ENCODE assay signal across 13 cellular contexts in the genomic region with DNA sequence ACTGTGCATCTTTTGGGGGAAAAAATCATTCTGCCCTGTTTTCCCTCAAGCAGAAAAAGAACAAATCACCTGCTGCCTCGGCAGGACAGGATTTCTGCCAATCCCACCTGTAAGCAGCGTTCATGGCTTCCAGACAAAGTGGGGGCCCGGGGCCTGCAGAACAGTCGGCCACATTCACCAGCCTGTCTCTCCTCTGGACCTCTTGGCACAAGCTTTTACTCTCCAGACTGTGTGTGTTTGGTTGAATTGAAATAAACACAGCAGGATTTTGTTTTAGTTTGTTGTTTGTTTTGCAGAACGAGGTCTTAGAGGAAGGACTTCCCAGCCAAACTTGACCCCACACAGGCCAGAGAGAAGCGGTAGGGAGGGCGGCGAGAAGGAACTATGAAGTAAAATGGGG. TPM values are rescaled to one million over a fixed set of nuclear protein-coding genes. Genes with fewer than 3 reads are reported as not detected.
DNase-seq lines count a peak whose midpoint lies in the region; ATAC-seq, FAIRE-seq and TF ChIP-seq lines count a peak whose summit lies in the region.
"Had no signal": no experiment of that assay in that cellular context is flagged by ENCODE, and none has a peak within 500 bp of the region (broad histone marks: within the 10 kb centered on the region; RNA-seq: fewer than 3 reads in every experiment).

No MANE protein-coding gene starts in this region.

- H3K9me1 ChIP-seq in K562 (ENCODE audit: control insufficient read depth, insufficient read depth, low read length): no peaks in the 10 kb centered on the region

- peak overlapping the region; percentile 44 for H2AFZ ChIP-seq in K562 (ENCODE audit: low read depth, low read length)

- TF ChIP-seq RAD21 in K562 (CRISPR knock-in tag; conservative IDR thresholded peaks at IDR 0.05 in 1 of 2, IDR thresholded peaks at IDR 0.05 in 1 of 2): no peak

- ATAC-seq in K562 (no peak), GM18873 (IDR thresholded peaks at IDR 0.05; ENCODE audit: low FRiP score, unreplicated experiment) (no peak), GM21360 (IDR thresholded peaks at IDR 0.05; ENCODE audit: unreplicated experiment) (no peak)
- ATAC-seq: stimulated activated effector memory CD8-positive, alpha-beta T cell treated with anti-CD3 and anti-CD28 coated beads, Interleukin-12 subunit alpha, Interleukin-12 subunit beta, amount 100 ng/mL, for 72 hours; T-cell had no signal

- no peak for FAIRE-seq in K562 (lab: Jason Lieb, UNC)

- in situ Hi-C loops in K562 (cut with MboI): no loop called here

- H3K9me3 ChIP-seq in BLaER1 treated with 17β-estradiol and CSF1 and Interleukin-3, amounts not matched to agents 10 nM and 100 nM (replicated peaks in 1 of 11): peaks cover 0 to 12% (median 8%) of the 10 kb centered on the region in 11 experiments; a peak in 15 of 22 replicates
- no peaks in the 10 kb centered on the region for H3K9me3 ChIP-seq in K562 (replicated peaks; ENCODE audit: control insufficient read depth, insufficient read depth, low read depth, low read length)
- H3K9me3 ChIP-seq in prostate gland: no peaks in the 10 kb centered on the region

- no peak for TF ChIP-seq EP300 in K562 (IDR thresholded peaks at IDR 0.05; ENCODE audit: low read length)

- no peak for DNase-seq in K562 (ENCODE audit: extremely low read depth in 1 of 4, low spot score in 3 of 4)
- DNase-seq in prostate gland (ENCODE audit: low spot score): no peak
- DNase-seq in NCI-H510A treated with DMSO at 0.1 percent for 48 hours (lab: John Stamatoyannopoulos, UW): no peak
- no peak for DNase-seq in HK-2 (ENCODE audit: unreplicated experiment)
- DNase-seq: activated CD4-positive, alpha-beta T cell treated with anti-CD3 and anti-CD28 coated beads, Interleukin-2, amount 50 U/mL, for 48 hours; activated gamma-delta T cell; NCI-H748 treated with DMSO at 0.1 percent for 48 hours; T-cell had no signal

- H3K27ac ChIP-seq in BLaER1 treated with 17β-estradiol and CSF1 and Interleukin-3, amounts not matched to agents 10 nM and 100 nM: peak overlapping the region; percentile 31 to 79 (median 50); a peak in 20 of 22 replicates
- H3K27ac ChIP-seq in K562 (ENCODE audit: extremely low read depth, low read depth, low read length) (no peak overlapping the region), layer of hippocampus (ENCODE audit: low read depth, low read length) (peak overlapping the region; percentile 86), prostate gland (peak overlapping the region; percentile 50 to 62)

- WGBS in K562 (ENCODE audit: insufficient coverage, low coverage, missing lambda C conversion rate): 59% methylated on average over 7 of the region's 8 CpGs
- 36% methylated on average over 8 of the region's 8 CpGs for WGBS in prostate gland

- peaks cover 63 to 88% (median 78%) of the 10 kb centered on the region in 10 experiments for H3K4me1 ChIP-seq in BLaER1 treated with 17β-estradiol and CSF1 and Interleukin-3, amounts not matched to agents 10 nM and 100 nM
- H3K4me1 ChIP-seq in K562 (replicated peaks in 1 of 2; ENCODE audit: control insufficient read depth in 2 of 2, insufficient read depth in 2 of 2, low read length in 2 of 2) (peaks cover 5 to 8% of the 10 kb centered on the region in 2 experiments; a peak in 4 of 5 replicates), prostate gland (replicated peaks) (no peaks in the 10 kb centered on the region)

- H3K4me3 ChIP-seq in BLaER1 treated with 17β-estradiol and CSF1 and Interleukin-3, amounts not matched to agents 10 nM and 100 nM: peak overlapping the region in 2 of 10 experiments; percentile 30 to 37; a peak in 2 of 20 replicates
- H3K4me3 ChIP-seq in K562: no peak overlapping the region
- no peak overlapping the region for H3K4me3 ChIP-seq in prostate gland

- POLR2A ChIA-PET in K562 (lab: Yijun Ruan, JAX): no interaction called here

- H3K4me2 ChIP-seq in BLaER1 treated with 17β-estradiol and CSF1 and Interleukin-3, amounts not matched to agents 10 nM and 100 nM: peak overlapping the region; percentile 70 to 91 (median 85)
- H3K4me2 ChIP-seq in K562 (ENCODE audit: insufficient read depth, low read length): no peak overlapping the region

- TF ChIP-seq CTCF in K562 (IDR thresholded peaks at IDR 0.05 in 2 of 3, conservative IDR thresholded peaks at IDR 0.05 in 1 of 3; ENCODE audit: insufficient read depth in 2 of 3, low read depth in 1 of 3, low read length in 3 of 3) (no peak), prostate gland (IDR thresholded peaks at IDR 0.05) (no peak)

- no peaks in the 10 kb centered on the region for H3K36me3 ChIP-seq in BLaER1 treated with 17β-estradiol and CSF1 and Interleukin-3, amounts not matched to agents 10 nM and 100 nM
- no peaks in the 10 kb centered on the region for H3K36me3 ChIP-seq in K562 (ENCODE audit: control insufficient read depth, insufficient read depth, low read length)
- no peaks in the 10 kb centered on the region for H3K36me3 ChIP-seq in prostate gland

- H3K27me3 ChIP-seq in BLaER1 treated with 17β-estradiol and CSF1 and Interleukin-3, amounts not matched to agents 10 nM and 100 nM: no peaks in the 10 kb centered on the region
- no peaks in the 10 kb centered on the region for H3K27me3 ChIP-seq in K562 (ENCODE audit: control insufficient read depth in 2 of 2, insufficient read depth in 2 of 2, low read length in 2 of 2)
- no peaks in the 10 kb centered on the region for H3K27me3 ChIP-seq in layer of hippocampus (ENCODE audit: control insufficient read depth, insufficient read depth, low read length)
- no peaks in the 10 kb centered on the region for H3K27me3 ChIP-seq in prostate gland (replicated peaks; ENCODE audit: insufficient read depth)

- TF ChIP-seq POLR2A in K562 (conservative IDR thresholded peaks at IDR 0.05) (no peak), prostate gland (IDR thresholded peaks at IDR 0.05) (no peak)

- CTCF ChIA-PET in K562 (lab: Yijun Ruan, JAX; ENCODE audit: low intra/inter-chr PET ratio): no interaction called here

- no TSS peak for BruUV-seq in K562 (replicated peaks; lab: Mats Ljungman, UMichigan)

- no peaks in the 10 kb centered on the region for H3K79me2 ChIP-seq in K562 (ENCODE audit: control insufficient read depth, insufficient read depth, low read length)

- peak overlapping the region; percentile 1 to 74 (median 35); a peak in 15 of 22 replicates for H3K9ac ChIP-seq in BLaER1 treated with 17β-estradiol and CSF1 and Interleukin-3, amounts not matched to agents 10 nM and 100 nM
- H3K9ac ChIP-seq in K562 (ENCODE audit: insufficient read depth in 1 of 2, low read depth in 2 of 2, low read length in 2 of 2): peak overlapping the region in 1 of 2 experiments; percentile 52; a peak in 1 of 4 replicates

- no peaks in the 10 kb centered on the region for H4K20me1 ChIP-seq in BLaER1 treated with 17β-estradiol and CSF1 and Interleukin-3, amounts not matched to agents 10 nM and 100 nM
- H4K20me1 ChIP-seq in K562 (replicated peaks; ENCODE audit: control insufficient read depth, insufficient read depth, low read length): no peaks in the 10 kb centered on the region

- intact Hi-C loops in K562 (cut with micrococcal nuclease) (no loop called here), prostate gland (cut with DNase I) (no loop called here)

TF ChIP-seq in K562, 482 proteins besides CTCF, POLR2A, EP300 and RAD21:
- TF ChIP-seq KAT8 (IDR thresholded peaks at IDR 0.05; ENCODE audit: low read depth) (no peak), HDAC6 (IDR thresholded peaks at IDR 0.05; ENCODE audit: low read depth, low read length) (no peak)
TF ChIP-seq in K562: peak in this region for 0.

RNA-seq across cellular contexts. Expression of a gene that starts 41.7 kb away (rescaled TPM):
- 20.9 and 54.0 TPM in 2 replicates for total RNA-seq in K562 (2011; cell fraction: chromatin; rRNA removed; ENCODE audit: low replicate concordance)
- 42.1 and 51.5 TPM in 2 replicates for total RNA-seq in K562 (2011; cell fraction: nucleolus; rRNA removed)
- total RNA-seq in K562 (2011; cell fraction: nucleoplasm; rRNA removed): 28.7 and 32.3 TPM in 2 replicates
- total RNA-seq in K562 (2014; rRNA removed): 12.1 and 19.4 TPM in 2 replicates
- total RNA-seq in K562 (2014; rRNA removed; fragmentation: Illumina TruSeq; extraction: Trizol): 4.2 and 8.9 TPM in 2 replicates
- total RNA-seq in K562 (2015; rRNA removed; fragmentation: Illumina TruSeq; extraction: Trizol): 0.54 and 1.1 TPM in 2 replicates
- total RNA-seq in K562 (2021): 13.8 and 17.4 TPM in 2 replicates
- 3.6 and 5.7 TPM in 2 replicates for polyA plus RNA-seq in K562 (2011; rRNA removed)
- 3.7 and 20.6 TPM in 2 replicates for polyA plus RNA-seq in K562 (2011; cell fraction: cytosol; rRNA removed)
- 13.7 and 48.9 TPM in 2 replicates for polyA plus RNA-seq in K562 (2011; cell fraction: nucleus; rRNA removed)
- polyA plus RNA-seq in K562 (2012): 8.3 and 9.7 TPM in 2 replicates
- 8.2 and 12.8 TPM in 2 replicates for polyA plus RNA-seq in K562 (2014; fragmentation: Illumina TruSeq; extraction: Trizol)
- 1 to 10 TPM in 1 of 2 experiments, under 1 TPM in 1; 0.56 to 2.1 TPM for polyA plus RNA-seq in K562 (2014; fragmentation: Nextera tagmentation; extraction: Ambion mirVana)
- 11.6 and 14.8 TPM in 2 replicates for polyA plus RNA-seq in K562 (2014; rRNA removed)
- polyA minus RNA-seq in K562 (2011; rRNA and poly(A)+ RNA removed): 3.8 and 7.1 TPM in 2 replicates
- polyA minus RNA-seq in K562 (2011; cell fraction: cytosol; rRNA and poly(A)+ RNA removed): 7.6 and 8.7 TPM in 2 replicates
- polyA minus RNA-seq in K562 (2011; cell fraction: nucleus; rRNA and poly(A)+ RNA removed): 24.0 and 43.5 TPM in 2 replicates
- 100 to 1,000 TPM in 1 of 2 donors, 10 to 100 TPM in 1; 73.9 to 127 TPM for total RNA-seq in prostate gland
